ENCODE assay signal across 10 cellular contexts in the genomic region with DNA sequence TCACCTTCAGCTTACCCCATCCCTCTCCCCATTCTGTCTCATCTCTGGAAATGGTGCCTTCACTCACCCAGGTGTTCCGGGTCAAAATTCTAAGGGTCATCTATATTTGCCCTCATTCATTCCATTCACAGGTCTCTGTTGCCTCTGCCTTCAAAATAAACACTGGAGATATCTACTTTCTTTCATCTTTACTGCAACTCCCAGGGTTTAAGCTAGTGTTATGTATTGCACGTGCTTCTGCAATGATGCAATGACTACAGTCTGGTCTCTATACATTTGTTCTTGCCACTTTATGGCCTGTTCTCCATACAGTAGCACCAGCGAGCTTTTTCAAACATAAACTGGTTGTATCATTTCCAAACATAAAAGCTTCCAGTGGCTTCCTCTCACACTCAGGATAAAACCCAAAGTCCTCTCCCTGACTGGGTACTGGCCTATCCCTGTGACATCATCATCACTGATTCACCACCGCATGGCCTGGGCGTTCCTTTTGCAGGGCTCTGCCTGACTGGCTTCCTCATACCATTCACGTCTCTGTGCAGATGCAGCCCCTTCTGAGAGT. TPM values are rescaled to one million over a fixed set of nuclear protein-coding genes. Genes with fewer than 3 reads are reported as not detected.
DNase-seq lines count a peak whose midpoint lies in the region; ATAC-seq, FAIRE-seq and TF ChIP-seq lines count a peak whose summit lies in the region.
"Had no signal": no experiment of that assay in that cellular context is flagged by ENCODE, and none has a peak within 500 bp of the region (broad histone marks: within the 10 kb centered on the region; RNA-seq: fewer than 3 reads in every experiment).

No MANE protein-coding gene starts in this region.

- H3K4me1 ChIP-seq in astrocyte (ENCODE audit: insufficient read depth, low read length), result peaks cover 19% of the 10 kb centered on the region
- H3K4me1 ChIP-seq: gastroesophageal sphincter had no signal

- H3K27me3 Mint-ChIP-seq in astrocyte (ENCODE audit: low read depth, unreplicated experiment) (no peaks in the 10 kb centered on the region), type B pancreatic cell (no peaks in the 10 kb centered on the region)
- H3K27me3 Mint-ChIP-seq: activated naive CD8-positive, alpha-beta T cell treated with anti-CD3 and anti-CD28 coated beads, Interleukin-2, amount 10 ng/mL, durations not matched to agents 7 days and 5 days had no signal

- no peak overlapping the region for H3K4me3 ChIP-seq in astrocyte (ENCODE audit: insufficient read depth, low read depth, low read length)
- H3K4me3 ChIP-seq: gastroesophageal sphincter had no signal

- H3K4me2 ChIP-seq in astrocyte (ENCODE audit: low read length), result peak overlapping the region; percentile 51

- H3K79me2 ChIP-seq in astrocyte (ENCODE audit: insufficient read depth, low read length), result no peaks in the 10 kb centered on the region

- H3K4me1 Mint-ChIP-seq in astrocyte (ENCODE audit: low read depth, unreplicated experiment) (peaks cover 46% of the 10 kb centered on the region), type B pancreatic cell (ENCODE audit: unreplicated experiment) (peaks cover 30% of the 10 kb centered on the region)
- H3K4me1 Mint-ChIP-seq: activated naive CD8-positive, alpha-beta T cell treated with anti-CD3 and anti-CD28 coated beads, Interleukin-2, amount 10 ng/mL, durations not matched to agents 7 days and 5 days had no signal

- peak overlapping the region; percentile 42 for H3K4me3 Mint-ChIP-seq in astrocyte (ENCODE audit: unreplicated experiment)
- peak overlapping the region; percentile 59 for H3K4me3 Mint-ChIP-seq in type B pancreatic cell
- H3K4me3 Mint-ChIP-seq: activated naive CD8-positive, alpha-beta T cell treated with anti-CD3 and anti-CD28 coated beads, Interleukin-2, amount 10 ng/mL, durations not matched to agents 7 days and 5 days had no signal

- H3K27ac ChIP-seq in astrocyte (ENCODE audit: low read depth, low read length), result peak overlapping the region; percentile 55
- H3K27ac ChIP-seq: gastroesophageal sphincter had no signal

- ATAC-seq in GM18868 (IDR thresholded peaks at IDR 0.05; ENCODE audit: unreplicated experiment) (no peak), GM21529 (IDR thresholded peaks at IDR 0.05; ENCODE audit: unreplicated experiment) (no peak)
- ATAC-seq: gastroesophageal sphincter had no signal

- no peak for TF ChIP-seq CTCF in astrocyte (IDR thresholded peaks at IDR 0.05; ENCODE audit: insufficient read depth, low read depth, low read length)
- TF ChIP-seq CTCF in type B pancreatic cell (conservative IDR thresholded peaks at IDR 0.05), result no peak

- H3K27ac Mint-ChIP-seq in astrocyte (ENCODE audit: unreplicated experiment) (peak overlapping the region; percentile 97), type B pancreatic cell (peak overlapping the region; percentile 98)
- H3K27ac Mint-ChIP-seq: activated naive CD8-positive, alpha-beta T cell treated with anti-CD3 and anti-CD28 coated beads, Interleukin-2, amount 10 ng/mL, durations not matched to agents 7 days and 5 days had no signal

- no peaks in the 10 kb centered on the region for H3K9me3 ChIP-seq in astrocyte (ENCODE audit: insufficient read depth, low read depth, low read length)
- H3K9me3 ChIP-seq: gastroesophageal sphincter had no signal

- peak; percentile 92 for DNase-seq in HT1080 (ENCODE audit: low read depth)
- peak; percentile 92 for DNase-seq in astrocyte (ENCODE audit: low read depth)
- DNase-seq in islet precursor cell, result peak; percentile 97
- DNase-seq in type B pancreatic cell (ENCODE audit: extremely low spot score, unreplicated experiment), result no peak
- DNase-seq in OCI-M2 (lab: John Stamatoyannopoulos, UW; ENCODE audit: unreplicated experiment), result no peak
- DNase-seq: activated naive CD8-positive, alpha-beta T cell treated with anti-CD3 and anti-CD28 coated beads, Interleukin-2, amount 10 ng/mL, durations not matched to agents 7 days and 5 days had no signal

- H4K20me1 ChIP-seq in astrocyte (ENCODE audit: insufficient read depth, low read length), result no peaks in the 10 kb centered on the region

- H3K27me3 ChIP-seq in astrocyte (ENCODE audit: insufficient read depth, low read length), result no peaks in the 10 kb centered on the region
- H3K27me3 ChIP-seq: gastroesophageal sphincter had no signal

- H3K9ac ChIP-seq in astrocyte (ENCODE audit: low read length), result peak overlapping the region; percentile 4

- no peaks in the 10 kb centered on the region for H3K36me3 ChIP-seq in astrocyte (ENCODE audit: insufficient read depth, low read length)
- H3K36me3 ChIP-seq: gastroesophageal sphincter had no signal

- H2AFZ ChIP-seq in astrocyte (ENCODE audit: low read depth, low read length), result no peak overlapping the region

- H3K36me3 Mint-ChIP-seq in astrocyte (ENCODE audit: low read depth, unreplicated experiment), result peaks cover 4% of the 10 kb centered on the region
- peaks cover 18% of the 10 kb centered on the region for H3K36me3 Mint-ChIP-seq in type B pancreatic cell
- H3K36me3 Mint-ChIP-seq: activated naive CD8-positive, alpha-beta T cell treated with anti-CD3 and anti-CD28 coated beads, Interleukin-2, amount 10 ng/mL, durations not matched to agents 7 days and 5 days had no signal

- FAIRE-seq in astrocyte (lab: Jason Lieb, UNC), result no peak
- FAIRE-seq: G401.6 had no signal

- H3K9me3 Mint-ChIP-seq in astrocyte (ENCODE audit: unreplicated experiment) (peaks cover 2% of the 10 kb centered on the region), type B pancreatic cell (no peaks in the 10 kb centered on the region)

RNA-seq across cellular contexts. Expression of gene DSG2, which starts 14.3 kb away (rescaled TPM):
- 25.1 and 30.0 TPM in 2 replicates for total RNA-seq in HT1080 (2014; rRNA removed; shearing (Covaris generic))
- polyA plus RNA-seq in HT1080 (2015; cell fraction: cytosol; rRNA removed), result 47.8 and 65.7 TPM in 2 replicates
- 94.6 and 103 TPM in 2 replicates for polyA plus RNA-seq in HT1080 (2015; cell fraction: nucleus; rRNA removed)
- total RNA-seq in astrocyte (154 and 168 TPM in 2 replicates), type B pancreatic cell (ENCODE audit: low replicate concordance) (117 and 272 TPM in 2 replicates)

Comparison
In these comparisons a context has a peak if more than half of its experiments do, and no peak if none do; other contexts are left out.
1. DNase-seq: peak in HT1080 (single experiment), astrocyte (single experiment) and islet precursor cell (single experiment); none in type B pancreatic cell (single experiment) and OCI-M2 (single experiment).